Comparison of ENCODE assay signal across 8 cellular contexts in the genomic region with DNA sequence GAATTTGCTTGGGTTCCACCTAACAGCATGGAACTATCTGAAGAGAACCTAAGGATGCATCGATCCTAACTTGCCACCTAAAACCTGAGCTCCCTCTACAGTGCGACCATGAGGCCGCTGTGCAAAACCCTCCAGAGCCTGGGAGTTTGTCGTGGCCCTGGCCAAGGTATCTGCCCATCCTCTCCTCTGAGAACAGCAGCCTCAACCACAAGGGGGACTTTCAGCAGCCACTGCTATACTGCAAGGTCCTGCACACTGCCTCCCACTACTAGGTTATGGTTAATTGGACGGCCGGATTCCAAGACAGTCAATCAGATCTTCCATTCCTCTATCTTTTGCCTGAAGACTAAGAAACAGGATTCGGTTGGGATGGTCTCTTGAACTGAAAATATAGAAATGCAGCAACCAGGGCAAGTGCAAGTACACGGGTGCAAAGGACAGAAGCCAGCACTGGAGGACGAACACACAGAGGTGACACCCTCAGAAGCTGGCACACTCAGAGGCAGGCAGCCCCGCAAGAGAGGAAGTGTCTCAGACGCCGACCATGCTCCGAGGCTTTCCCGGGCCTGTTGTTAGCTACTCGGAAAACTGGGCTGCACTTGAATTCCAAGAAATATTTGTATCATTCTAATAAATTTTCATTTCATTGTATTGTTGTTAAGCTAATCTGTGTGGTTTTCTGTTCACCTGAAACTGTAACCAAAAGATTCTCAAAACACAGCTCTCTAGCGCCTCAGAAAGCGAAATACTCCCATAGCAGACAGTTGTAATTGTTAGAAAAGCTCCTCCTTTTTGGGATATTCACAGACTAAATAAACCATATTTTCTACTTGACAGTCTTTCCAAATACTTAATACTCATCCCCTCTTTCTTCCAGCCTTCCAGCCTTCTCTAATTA.
DNase-seq lines count a peak whose midpoint lies in the region; ATAC-seq and TF ChIP-seq lines count a peak whose summit lies in the region.

No MANE protein-coding gene starts in this region.

- POLR2A ChIA-PET in OCI-LY7 (lab: Charles Lee), result no interaction called here

- BruUV-seq in OCI-LY7 (replicated peaks; lab: Mats Ljungman, UMichigan), result no TSS peak

- CTCF ChIA-PET in OCI-LY7 (lab: Charles Lee; ENCODE audit: unreplicated experiment), result no interaction called here

- WGBS in tibial nerve, 2 donors, result 44 to 47% methylated on average over 16 to 17 of the region's 17 CpGs

- TF ChIP-seq CTCF in OCI-LY7 (conservative IDR thresholded peaks at IDR 0.05; ENCODE audit: low read length) (0 out of 2 replicates have a peak, but pooled peaks have one; percentile 8), thoracic aorta (IDR thresholded peaks at IDR 0.05) (peak; percentile 44), tibial nerve (IDR thresholded peaks at IDR 0.05) (no peak)

- TF ChIP-seq EP300 in tibial nerve (IDR thresholded peaks at IDR 0.05), result no peak

- H3K79me2 ChIP-seq in ACC112 (ENCODE audit: control insufficient read depth, insufficient read depth, low read length, unreplicated experiment) (peaks cover 88% of the 10 kb centered on the region), OCI-LY7 (ENCODE audit: insufficient read depth, low read depth, low read length) (no peaks in the 10 kb centered on the region)

- TF ChIP-seq POLR2A in tibial nerve (IDR thresholded peaks at IDR 0.05), result no peak

- intact Hi-C loops in OCI-LY7 (cut with micrococcal nuclease; ENCODE audit: unreplicated experiment), result no loop called here

- H2AFZ ChIP-seq in ACC112 (ENCODE audit: low read length, unreplicated experiment) (no peak overlapping the region), OCI-LY7 (ENCODE audit: low read length) (no peak overlapping the region)

- DNase-seq in OCI-LY7 (ENCODE audit: low spot score), result no peak
- no peak for DNase-seq in activated naive CD4-positive, alpha-beta T cell treated with anti-CD3 and anti-CD28 coated beads, Interleukin-2, amount 50 U/mL, for 72 hours (ENCODE audit: low spot score in 2 of 2)
- peak; percentile 94 for DNase-seq in islet precursor cell
- no peak for DNase-seq in thoracic aorta (ENCODE audit: low spot score)
- DNase-seq in tibial nerve (ENCODE audit: low spot score in 2 of 2), result no peak
- no peak for DNase-seq in mesenteric fat pad (ENCODE audit: low spot score)

- H4K20me1 ChIP-seq in OCI-LY7 (ENCODE audit: insufficient read depth, low read length), result no peaks in the 10 kb centered on the region

- H3K27ac ChIP-seq in ACC112 (ENCODE audit: low read depth, low read length) (peak overlapping the region; percentile 17; the same call in 1 of the 2 replicates), OCI-LY7 (ENCODE audit: low read depth, low read length, poor library complexity, severe bottlenecking) (no peak overlapping the region), thoracic aorta (peak overlapping the region; percentile 13 to 41), tibial nerve (peak overlapping the region in 2 of 4 donors; percentile 38 to 49)

- H3K4me2 ChIP-seq in OCI-LY7 (ENCODE audit: low read length), result no peak overlapping the region

- H3K4me3 ChIP-seq in ACC112 (ENCODE audit: low read depth, low read length), result peak overlapping the region; percentile 26
- H3K4me3 ChIP-seq in OCI-LY7 (ENCODE audit: low read depth, low read length, poor library complexity, severe bottlenecking), result no peak overlapping the region
- H3K4me3 ChIP-seq in thoracic aorta, result peak overlapping the region; percentile 44
- no peak overlapping the region for H3K4me3 ChIP-seq in tibial nerve

- H3K36me3 ChIP-seq in ACC112 (ENCODE audit: insufficient read depth, low read length) (peaks cover 7% of the 10 kb centered on the region; the same call in 1 of the 2 replicates), OCI-LY7 (ENCODE audit: insufficient read depth, low read length) (no peaks in the 10 kb centered on the region), thoracic aorta (no peaks in the 10 kb centered on the region), tibial nerve (no peaks in the 10 kb centered on the region)

- peaks cover 4 to 17% of the 10 kb centered on the region in 2 donors for H3K36me3 Mint-ChIP-seq in activated naive CD4-positive, alpha-beta T cell treated with anti-CD3 and anti-CD28 coated beads, Interleukin-2, amount 50 U/mL, for 72 hours

- no peaks in the 10 kb centered on the region for H3K9me3 Mint-ChIP-seq in activated naive CD4-positive, alpha-beta T cell treated with anti-CD3 and anti-CD28 coated beads, Interleukin-2, amount 50 U/mL, for 72 hours

- peak; percentile 76 for ATAC-seq in activated naive CD4-positive, alpha-beta T cell treated with anti-CD3 and anti-CD28 coated beads, Interleukin-2, amount 50 U/mL, for 72 hours
- no peak for ATAC-seq in thoracic aorta (ENCODE audit: insufficient number of reproducible peaks, low FRiP score, low read depth)
- ATAC-seq in GM18907 (IDR thresholded peaks at IDR 0.05; ENCODE audit: unreplicated experiment), result no peak

- H3K4me1 ChIP-seq in ACC112 (ENCODE audit: control insufficient read depth, insufficient read depth, low read length, unreplicated experiment) (peaks cover 49% of the 10 kb centered on the region), OCI-LY7 (ENCODE audit: insufficient read depth, low read length, poor library complexity, severe bottlenecking) (no peaks in the 10 kb centered on the region), thoracic aorta (ENCODE audit: control insufficient read depth in 1 of 2, low read depth in 2 of 2) (peaks cover 27 to 70% of the 10 kb centered on the region in 2 donors), tibial nerve (peaks cover 0 to 64% (median 11%) of the 10 kb centered on the region in 4 donors)

- H3K9me3 ChIP-seq in OCI-LY7 (ENCODE audit: low read length) (no peaks in the 10 kb centered on the region), thoracic aorta (no peaks in the 10 kb centered on the region), tibial nerve (peaks cover 0 to 5% (median 0%) of the 10 kb centered on the region in 4 donors)

- H3K9me2 ChIP-seq in OCI-LY7 (ENCODE audit: insufficient read depth, low read length), result no peaks in the 10 kb centered on the region

- H3K27ac Mint-ChIP-seq in activated naive CD4-positive, alpha-beta T cell treated with anti-CD3 and anti-CD28 coated beads, Interleukin-2, amount 50 U/mL, for 72 hours, result peak overlapping the region; percentile 62 to 68

- no peaks in the 10 kb centered on the region for H3K27me3 ChIP-seq in ACC112 (ENCODE audit: insufficient read depth, low read length)
- no peaks in the 10 kb centered on the region for H3K27me3 ChIP-seq in thoracic aorta (replicated peaks; ENCODE audit: insufficient read depth)
- no peaks in the 10 kb centered on the region for H3K27me3 ChIP-seq in tibial nerve

Comparison
In these comparisons a context has a peak if more than half of its experiments do, and no peak if none do; other contexts are left out.
1. H3K4me3 ChIP-seq: peak in ACC112 (single experiment) and thoracic aorta (single experiment); none in OCI-LY7 (single experiment) and tibial nerve (0 of 4).
2. CTCF ChIP-seq: peak in OCI-LY7 (single experiment) and thoracic aorta (single experiment); none in tibial nerve (0 of 5).
3. ATAC-seq: peak in activated naive CD4-positive, alpha-beta T cell treated with anti-CD3 and anti-CD28 coated beads, Interleukin-2, amount 50 U/mL, for 72 hours (2 of 2); none in thoracic aorta (single experiment) and GM18907 (single experiment).